Comparison of ENCODE assay signal across 1 cellular context in the genomic region with DNA sequence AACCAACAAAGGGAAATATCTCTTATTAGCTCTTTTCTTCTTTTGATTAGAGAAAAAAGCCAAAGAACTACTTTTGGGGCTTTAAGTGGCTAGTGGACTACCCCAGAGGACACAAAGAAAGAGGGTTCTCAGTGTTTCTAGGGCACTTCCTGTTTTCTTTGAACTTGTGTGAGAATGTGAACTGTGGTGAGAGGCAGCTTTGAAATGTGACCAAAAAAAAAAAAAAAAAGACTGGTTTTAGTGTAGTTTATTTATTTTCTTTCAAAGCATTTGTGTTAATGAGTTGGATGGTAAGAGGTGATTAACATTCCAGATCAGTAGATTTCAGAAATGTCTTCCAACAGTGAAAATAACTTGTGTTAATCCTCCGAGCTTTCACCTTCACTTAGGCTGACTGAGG.
TF ChIP-seq lines count a peak whose summit lies in the region.

No MANE protein-coding gene starts in this region.

TF ChIP-seq in GM23338, 12 proteins besides CTCF, POLR2A, EP300 and RAD21 (continued from another document):
- TF ChIP-seq, protein P1, sequence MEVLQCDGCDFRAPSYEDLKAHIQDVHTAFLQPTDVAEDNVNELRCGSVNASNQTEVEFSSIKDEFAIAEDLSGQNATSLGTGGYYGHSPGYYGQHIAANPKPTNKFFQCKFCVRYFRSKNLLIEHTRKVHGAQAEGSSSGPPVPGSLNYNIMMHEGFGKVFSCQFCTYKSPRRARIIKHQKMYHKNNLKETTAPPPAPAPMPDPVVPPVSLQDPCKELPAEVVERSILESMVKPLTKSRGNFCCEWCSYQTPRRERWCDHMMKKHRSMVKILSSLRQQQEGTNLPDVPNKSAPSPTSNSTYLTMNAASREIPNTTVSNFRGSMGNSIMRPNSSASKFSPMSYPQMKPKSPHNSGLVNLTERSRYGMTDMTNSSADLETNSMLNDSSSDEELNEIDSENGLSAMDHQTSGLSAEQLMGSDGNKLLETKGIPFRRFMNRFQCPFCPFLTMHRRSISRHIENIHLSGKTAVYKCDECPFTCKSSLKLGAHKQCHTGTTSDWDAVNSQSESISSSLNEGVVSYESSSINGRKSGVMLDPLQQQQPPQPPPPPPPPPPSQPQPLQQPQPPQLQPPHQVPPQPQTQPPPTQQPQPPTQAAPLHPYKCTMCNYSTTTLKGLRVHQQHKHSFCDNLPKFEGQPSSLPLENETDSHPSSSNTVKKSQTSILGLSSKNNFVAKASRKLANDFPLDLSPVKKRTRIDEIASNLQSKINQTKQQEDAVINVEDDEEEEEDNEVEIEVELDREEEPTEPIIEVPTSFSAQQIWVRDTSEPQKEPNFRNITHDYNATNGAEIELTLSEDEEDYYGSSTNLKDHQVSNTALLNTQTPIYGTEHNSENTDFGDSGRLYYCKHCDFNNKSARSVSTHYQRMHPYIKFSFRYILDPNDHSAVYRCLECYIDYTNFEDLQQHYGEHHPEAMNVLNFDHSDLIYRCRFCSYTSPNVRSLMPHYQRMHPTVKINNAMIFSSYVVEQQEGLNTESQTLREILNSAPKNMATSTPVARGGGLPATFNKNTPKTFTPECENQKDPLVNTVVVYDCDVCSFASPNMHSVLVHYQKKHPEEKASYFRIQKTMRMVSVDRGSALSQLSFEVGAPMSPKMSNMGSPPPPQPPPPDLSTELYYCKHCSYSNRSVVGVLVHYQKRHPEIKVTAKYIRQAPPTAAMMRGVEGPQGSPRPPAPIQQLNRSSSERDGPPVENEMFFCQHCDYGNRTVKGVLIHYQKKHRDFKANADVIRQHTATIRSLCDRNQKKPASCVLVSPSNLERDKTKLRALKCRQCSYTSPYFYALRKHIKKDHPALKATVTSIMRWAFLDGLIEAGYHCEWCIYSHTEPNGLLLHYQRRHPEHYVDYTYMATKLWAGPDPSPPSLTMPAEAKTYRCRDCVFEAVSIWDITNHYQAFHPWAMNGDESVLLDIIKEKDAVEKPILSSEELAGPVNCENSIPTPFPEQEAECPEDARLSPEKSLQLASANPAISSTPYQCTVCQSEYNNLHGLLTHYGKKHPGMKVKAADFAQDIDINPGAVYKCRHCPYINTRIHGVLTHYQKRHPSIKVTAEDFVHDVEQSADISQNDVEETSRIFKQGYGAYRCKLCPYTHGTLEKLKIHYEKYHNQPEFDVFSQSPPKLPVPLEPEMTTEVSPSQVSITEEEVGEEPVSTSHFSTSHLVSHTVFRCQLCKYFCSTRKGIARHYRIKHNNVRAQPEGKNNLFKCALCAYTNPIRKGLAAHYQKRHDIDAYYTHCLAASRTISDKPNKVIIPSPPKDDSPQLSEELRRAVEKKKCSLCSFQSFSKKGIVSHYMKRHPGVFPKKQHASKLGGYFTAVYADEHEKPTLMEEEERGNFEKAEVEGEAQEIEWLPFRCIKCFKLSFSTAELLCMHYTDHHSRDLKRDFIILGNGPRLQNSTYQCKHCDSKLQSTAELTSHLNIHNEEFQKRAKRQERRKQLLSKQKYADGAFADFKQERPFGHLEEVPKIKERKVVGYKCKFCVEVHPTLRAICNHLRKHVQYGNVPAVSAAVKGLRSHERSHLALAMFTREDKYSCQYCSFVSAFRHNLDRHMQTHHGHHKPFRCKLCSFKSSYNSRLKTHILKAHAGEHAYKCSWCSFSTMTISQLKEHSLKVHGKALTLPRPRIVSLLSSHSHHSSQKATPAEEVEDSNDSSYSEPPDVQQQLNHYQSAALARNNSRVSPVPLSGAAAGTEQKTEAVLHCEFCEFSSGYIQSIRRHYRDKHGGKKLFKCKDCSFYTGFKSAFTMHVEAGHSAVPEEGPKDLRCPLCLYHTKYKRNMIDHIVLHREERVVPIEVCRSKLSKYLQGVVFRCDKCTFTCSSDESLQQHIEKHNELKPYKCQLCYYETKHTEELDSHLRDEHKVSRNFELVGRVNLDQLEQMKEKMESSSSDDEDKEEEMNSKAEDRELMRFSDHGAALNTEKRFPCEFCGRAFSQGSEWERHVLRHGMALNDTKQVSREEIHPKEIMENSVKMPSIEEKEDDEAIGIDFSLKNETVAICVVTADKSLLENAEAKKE (CRISPR knock-in tag; IDR thresholded peaks at IDR 0.05), result no peak
- TF ChIP-seq ZNF114 (CRISPR knock-in tag; IDR thresholded peaks at IDR 0.05), result no peak
TF ChIP-seq in GM23338: peak in this region for 0.
